In genomic region chr6:149423946-149424440, GRCh38 we compare ENCODE assay signal across 1 cellular context.
TF ChIP-seq lines count a peak whose summit lies in the region.

No MANE protein-coding gene starts in this region.

TF ChIP-seq in IMR-90, 13 proteins besides CTCF, POLR2A, EP300 and RAD21:
- TF ChIP-seq SMC3 (IDR thresholded peaks at IDR 0.05; ENCODE audit: low read depth, low read length) (no peak), USF2 (IDR thresholded peaks at IDR 0.05; ENCODE audit: low read depth, low read length) (no peak), MAFK (IDR thresholded peaks at IDR 0.05; ENCODE audit: low read depth, low read length) (no peak), MXI1 (IDR thresholded peaks at IDR 0.05; ENCODE audit: borderline replicate concordance, low read depth, low read length) (no peak), NFE2L2 (IDR thresholded peaks at IDR 0.05; ENCODE audit: low read depth, low read length) (no peak), RFX5 (IDR thresholded peaks at IDR 0.05; ENCODE audit: low read depth, low read length) (no peak), CHD1 (IDR thresholded peaks at IDR 0.05; ENCODE audit: low read depth, low read length) (no peak), BHLHE40 (IDR thresholded peaks at IDR 0.05; ENCODE audit: low read depth, low read length) (no peak), MAZ (IDR thresholded peaks at IDR 0.05; ENCODE audit: borderline replicate concordance, low read depth, low read length) (no peak), RCOR1 (IDR thresholded peaks at IDR 0.05; ENCODE audit: insufficient replicate concordance, low read length) (no peak), FOS (IDR thresholded peaks at IDR 0.05; ENCODE audit: low read depth, low read length) (no peak), ELK1 (IDR thresholded peaks at IDR 0.05; ENCODE audit: borderline replicate concordance, low read depth, low read length) (no peak), CEBPB (IDR thresholded peaks at IDR 0.05; ENCODE audit: low read depth, low read length) (no peak)
